17 cellular contexts compared by ENCODE assay signal in genomic region chr9:93030642-93031628, GRCh38. TPM values are rescaled to one million over a fixed set of nuclear protein-coding genes. Genes with fewer than 3 reads are reported as not detected.
DNase-seq lines count a peak whose midpoint lies in the region; ATAC-seq, FAIRE-seq and TF ChIP-seq lines count a peak whose summit lies in the region.
"Had no signal": no experiment of that assay in that cellular context is flagged by ENCODE, and none has a peak within 500 bp of the region (broad histone marks: within the 10 kb centered on the region; RNA-seq: fewer than 3 reads in every experiment).

No MANE protein-coding gene starts in this region.

- no peak for ATAC-seq in stimulated activated memory B cell treated with anti-CD40 and anti-IgM and Interleukin-4, amounts not matched to agents 10 μg/mL and 1 μg/mL and 100 μg/mL, for 72 hours
- ATAC-seq: psoas muscle had no signal

- H3K4me1 ChIP-seq in HEK293 (ENCODE audit: control insufficient read depth, insufficient read depth, low read length) (no peaks in the 10 kb centered on the region), kidney (ENCODE audit: control insufficient read depth in 1 of 2, insufficient read depth in 1 of 2, low read depth in 1 of 2, low read length in 2 of 2) (no peaks in the 10 kb centered on the region)
- H3K4me1 ChIP-seq: Peyer's patch, psoas muscle had no signal

- peak overlapping the region; percentile 63 for H3K27ac Mint-ChIP-seq in activated naive CD4-positive, alpha-beta T cell treated with anti-CD3 and anti-CD28 coated beads for 36 hours
- H3K27ac Mint-ChIP-seq in stimulated activated memory B cell treated with anti-CD40 and anti-IgM and Interleukin-4, amounts not matched to agents 10 μg/mL and 1 μg/mL and 100 μg/mL, for 72 hours, result peak overlapping the region; percentile 39

- peaks cover 37% of the 10 kb centered on the region for H3K36me3 Mint-ChIP-seq in activated naive CD4-positive, alpha-beta T cell treated with anti-CD3 and anti-CD28 coated beads for 36 hours (ENCODE audit: low read depth)
- peaks cover 58% of the 10 kb centered on the region for H3K36me3 Mint-ChIP-seq in stimulated activated memory B cell treated with anti-CD40 and anti-IgM and Interleukin-4, amounts not matched to agents 10 μg/mL and 1 μg/mL and 100 μg/mL, for 72 hours

- no peaks in the 10 kb centered on the region for H3K9me3 ChIP-seq in HEK293 (ENCODE audit: control insufficient read depth, insufficient read depth, low read depth, low read length)
- H3K9me3 ChIP-seq in kidney (ENCODE audit: control insufficient read depth in 1 of 2, low read length in 2 of 2), result no peaks in the 10 kb centered on the region
- H3K9me3 ChIP-seq: Peyer's patch, psoas muscle had no signal

- peaks cover 78% of the 10 kb centered on the region for H3K4me1 Mint-ChIP-seq in activated naive CD4-positive, alpha-beta T cell treated with anti-CD3 and anti-CD28 coated beads for 36 hours (ENCODE audit: low read depth)
- H3K4me1 Mint-ChIP-seq in stimulated activated memory B cell treated with anti-CD40 and anti-IgM and Interleukin-4, amounts not matched to agents 10 μg/mL and 1 μg/mL and 100 μg/mL, for 72 hours, result peaks cover 71% of the 10 kb centered on the region
- H3K4me1 Mint-ChIP-seq: neural crest cell had no signal

- H3K9ac ChIP-seq in kidney (ENCODE audit: low read length in 2 of 2), result no peak overlapping the region

- POLR2A ChIA-PET in HEK293 (lab: Yijun Ruan, JAX), result no interaction called here

- intact Hi-C loops in activated naive CD4-positive, alpha-beta T cell treated with anti-CD3 and anti-CD28 coated beads for 36 hours (cut with micrococcal nuclease), result no loop called here
- intact Hi-C loops in kidney (cut with DNase I), result no loop called here

- H3K27ac ChIP-seq in HEK293 (ENCODE audit: extremely low read depth, low read depth, low read length), result no peak overlapping the region
- no peak overlapping the region for H3K27ac ChIP-seq in kidney (ENCODE audit: low read depth in 2 of 2, low read length in 2 of 2)
- H3K27ac ChIP-seq: Peyer's patch, psoas muscle had no signal

- H3K36me3 ChIP-seq in HEK293 (ENCODE audit: control insufficient read depth in 2 of 2, insufficient read depth in 1 of 2, low read length in 2 of 2) (no peaks in the 10 kb centered on the region), kidney (ENCODE audit: control insufficient read depth in 1 of 2, insufficient read depth in 2 of 2, low read length in 2 of 2) (no peaks in the 10 kb centered on the region)
- H3K36me3 ChIP-seq: Peyer's patch had no signal

- no peak for DNase-seq in activated naive CD4-positive, alpha-beta T cell treated with anti-CD3 and anti-CD28 coated beads for 36 hours
- DNase-seq in activated naive CD4-positive, alpha-beta T cell (lab: John Stamatoyannopoulos, UW), result no peak
- DNase-seq in cerebellar cortex (ENCODE audit: low spot score) (peak; percentile 77), Kasumi-1 (lab: John Stamatoyannopoulos, UW) (no peak), NCI-H1417 treated with DMSO at 0.1 percent for 48 hours (lab: John Stamatoyannopoulos, UW) (no peak), kidney (no peak)
- DNase-seq: aorta; glutamatergic neuron; NCI-H1930; NK-92 treated with Interleukin-12 subunit alpha and Interleukin-12 subunit beta, amount 100 ng/mL, for 24 hours; Peyer's patch; psoas muscle; stimulated activated CD4-positive, alpha-beta T cell treated with anti-CD3 and anti-CD28 coated beads, Interleukin-2, amount 100 ng/mL, for 48 hours had no signal

- CTCF ChIA-PET in activated naive CD4-positive, alpha-beta T cell treated with anti-CD3 and anti-CD28 coated beads for 36 hours (lab: Charles Lee), result interaction anchor here (0.5 to 1.4 kb wide), 2 partner anchors 16 to 73 kb away, joined by 3 to 6 read pairs; no protein-coding TSS in a partner anchor
- CTCF ChIA-PET in HEK293 (lab: Yijun Ruan, JAX), result interaction anchor here (1.3 kb wide), 1 partner anchor 78 kb away, joined by 3 read pairs; no protein-coding TSS in a partner anchor

- H3K9me3 Mint-ChIP-seq in activated naive CD4-positive, alpha-beta T cell treated with anti-CD3 and anti-CD28 coated beads for 36 hours, result no peaks in the 10 kb centered on the region
- peaks cover 4% of the 10 kb centered on the region for H3K9me3 Mint-ChIP-seq in stimulated activated memory B cell treated with anti-CD40 and anti-IgM and Interleukin-4, amounts not matched to agents 10 μg/mL and 1 μg/mL and 100 μg/mL, for 72 hours

- FAIRE-seq in kidney (lab: Jason Lieb, UNC), result no peak

- no peak overlapping the region for H3K4me3 Mint-ChIP-seq in activated naive CD4-positive, alpha-beta T cell treated with anti-CD3 and anti-CD28 coated beads for 36 hours
- no peak overlapping the region for H3K4me3 Mint-ChIP-seq in stimulated activated memory B cell treated with anti-CD40 and anti-IgM and Interleukin-4, amounts not matched to agents 10 μg/mL and 1 μg/mL and 100 μg/mL, for 72 hours
- H3K4me3 Mint-ChIP-seq: neural crest cell had no signal

- TF ChIP-seq CTCF in HEK293 (tag by site-specific recombination; IDR thresholded peaks at IDR 0.05), result no peak
- TF ChIP-seq CTCF in kidney (IDR thresholded peaks at IDR 0.05; ENCODE audit: borderline replicate concordance, extremely low read depth, insufficient read depth), result no peak

- H3K27me3 Mint-ChIP-seq in activated naive CD4-positive, alpha-beta T cell treated with anti-CD3 and anti-CD28 coated beads for 36 hours (ENCODE audit: low read depth), result no peaks in the 10 kb centered on the region
- H3K27me3 Mint-ChIP-seq in stimulated activated memory B cell treated with anti-CD40 and anti-IgM and Interleukin-4, amounts not matched to agents 10 μg/mL and 1 μg/mL and 100 μg/mL, for 72 hours, result no peaks in the 10 kb centered on the region

- H3K4me3 ChIP-seq in HEK293 (ENCODE audit: low read depth, low read length), result no peak overlapping the region
- H3K4me3 ChIP-seq in kidney (ENCODE audit: low read length in 2 of 2), result no peak overlapping the region
- H3K4me3 ChIP-seq: Peyer's patch, psoas muscle, skin epidermis had no signal

TF ChIP-seq in HEK293, 187 proteins besides CTCF, POLR2A, EP300 and RAD21:
- TF ChIP-seq ZNF221 (tag by site-specific recombination; IDR thresholded peaks at IDR 0.05; ENCODE audit: borderline replicate concordance) (no peak), ZNF138 (tag by site-specific recombination; IDR thresholded peaks at IDR 0.05; ENCODE audit: borderline replicate concordance) (no peak), ZBTB17 (tag by site-specific recombination; IDR thresholded peaks at IDR 0.05) (peak; percentile 69), ZNF585B (tag by site-specific recombination; IDR thresholded peaks at IDR 0.05) (no peak), ZNF366 (tag by site-specific recombination; conservative IDR thresholded peaks at IDR 0.05) (peak; percentile 97), ZNF623 (tag by site-specific recombination; IDR thresholded peaks at IDR 0.05) (no peak), ZNF19 (tag by site-specific recombination; IDR thresholded peaks at IDR 0.05; ENCODE audit: low read depth) (no peak), ZBTB8A (tag by site-specific recombination; IDR thresholded peaks at IDR 0.05) (no peak), ZNF558 (tag by site-specific recombination; IDR thresholded peaks at IDR 0.05) (no peak), EGR2 (tag by site-specific recombination; IDR thresholded peaks at IDR 0.05; ENCODE audit: low read depth) (peak; percentile 57; the same call in 1 of the 2 replicates), ZSCAN5A (tag by site-specific recombination; IDR thresholded peaks at IDR 0.05) (no peak), WT1 (tag by site-specific recombination; IDR thresholded peaks at IDR 0.05) (no peak)

RNA-seq across cellular contexts. Expression of gene SUSD3, which starts 27.6 kb away (rescaled TPM):
- 10 to 100 TPM; 62.7 to 68.3 TPM for total RNA-seq in activated naive CD4-positive, alpha-beta T cell treated with anti-CD3 and anti-CD28 coated beads for 36 hours
- total RNA-seq in kidney, result 12.2 TPM
- 34.6 TPM for polyA plus RNA-seq in kidney (ENCODE audit: insufficient read depth, low read depth, low replicate concordance)
- total RNA-seq: neural crest cell had no signal
